Comparison of ENCODE assay signal across 39 cellular contexts in the genomic region with DNA sequence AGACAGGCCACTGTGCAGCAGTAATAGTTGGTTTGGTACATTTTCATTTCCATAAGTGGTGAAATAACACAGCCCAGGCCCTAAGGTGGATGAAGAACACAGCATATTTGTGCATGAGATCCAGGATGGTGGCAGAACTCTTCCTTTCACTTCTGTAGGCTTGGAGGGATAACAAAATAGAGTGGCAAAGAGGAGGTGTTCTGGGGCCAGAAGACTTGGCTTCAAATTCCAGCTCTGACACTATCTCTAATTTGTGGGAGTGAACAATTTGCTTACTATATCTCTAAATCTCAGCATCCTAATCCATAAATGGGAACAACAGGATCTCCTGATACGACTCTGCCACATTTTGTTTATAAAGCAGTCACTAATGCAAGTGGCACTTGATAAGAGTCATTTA.
"Had no signal": no experiment of that assay in that cellular context is flagged by ENCODE, and none has a peak within 500 bp of the region (broad histone marks: within the 10 kb centered on the region; RNA-seq: fewer than 3 reads in every experiment).

No MANE protein-coding gene starts in this region.

- H3K4me3 Mint-ChIP-seq: activated B cell treated with CpG ODN at 0.5 μM for 24 hours; activated CD4-positive, alpha-beta memory T cell treated with anti-CD3 and anti-CD28 coated beads, Interleukin-2, amount 10 ng/mL, durations not matched to agents 7 days and 5 days; activated CD4-positive, alpha-beta T cell treated with anti-CD3 and anti-CD28 coated beads for 36 hours; activated CD4-positive, alpha-beta T cell treated with anti-CD3 and anti-CD28 coated beads, Interleukin-2, amount 10 ng/mL, durations not matched to agents 7 days and 5 days; activated CD8-positive, alpha-beta memory T cell treated with anti-CD3 and anti-CD28 coated beads, Interleukin-2, amount 10 ng/mL, durations not matched to agents 7 days and 5 days; activated CD8-positive, alpha-beta T cell treated with anti-CD3 and anti-CD28 coated beads, Interleukin-2, amount 10 ng/mL, durations not matched to agents 7 days and 5 days; activated naive CD4-positive, alpha-beta T cell treated with anti-CD3 and anti-CD28 coated beads, Interleukin-2, amount 10 ng/mL, durations not matched to agents 7 days and 5 days; activated naive CD4-positive, alpha-beta T cell treated with anti-CD3 and anti-CD28 coated beads, Interleukin-2, amount 50 U/mL, for 24 hours; activated naive CD8-positive, alpha-beta T cell; activated naive CD8-positive, alpha-beta T cell treated with anti-CD3 and anti-CD28 coated beads, Interleukin-2, amount 10 ng/mL, durations not matched to agents 7 days and 5 days; activated naive CD8-positive, alpha-beta T cell treated with anti-CD3 and anti-CD28 coated beads, Interleukin-2, amount 50 U/mL, for 24 hours; activated T-cell treated with anti-CD3 and anti-CD28 coated beads, Interleukin-2, amount 50 U/mL, for 24 hours; brain; central memory CD8-positive, alpha-beta T cell; T-helper 1 cell treated with Interleukin-12 subunit alpha and Interleukin-12 subunit beta and Interleukin-4 antibody, amounts not matched to agents 30 μg/mL and 1 μg/mL, for 36 hours; T-helper 2 cell treated with Interferon-gamma antibody and Interleukin-4, amounts not matched to agents 5 μg/mL and 100 μg/mL, for 36 hours had no signal

- H3K4me3 ChIP-seq: ascending aorta, cardiac muscle cell had no signal

- H3K4me1 Mint-ChIP-seq: activated B cell treated with CpG ODN at 0.5 μM for 24 hours; activated CD4-positive, alpha-beta memory T cell treated with anti-CD3 and anti-CD28 coated beads, Interleukin-2, amount 10 ng/mL, durations not matched to agents 7 days and 5 days; activated CD4-positive, alpha-beta T cell treated with anti-CD3 and anti-CD28 coated beads for 36 hours; activated CD4-positive, alpha-beta T cell treated with anti-CD3 and anti-CD28 coated beads, Interleukin-2, amount 10 ng/mL, durations not matched to agents 7 days and 5 days; activated CD8-positive, alpha-beta memory T cell treated with anti-CD3 and anti-CD28 coated beads, Interleukin-2, amount 10 ng/mL, durations not matched to agents 7 days and 5 days; activated naive CD4-positive, alpha-beta T cell treated with anti-CD3 and anti-CD28 coated beads, Interleukin-2, amount 10 ng/mL, durations not matched to agents 7 days and 5 days; activated naive CD4-positive, alpha-beta T cell treated with anti-CD3 and anti-CD28 coated beads, Interleukin-2, amount 50 U/mL, for 24 hours; activated naive CD8-positive, alpha-beta T cell treated with anti-CD3 and anti-CD28 coated beads, Interleukin-2, amount 10 ng/mL, durations not matched to agents 7 days and 5 days; activated naive CD8-positive, alpha-beta T cell treated with anti-CD3 and anti-CD28 coated beads, Interleukin-2, amount 50 U/mL, for 24 hours; brain had no signal

- H3K27ac ChIP-seq: ascending aorta, cardiac muscle cell, VCaP had no signal

- H3K9me3 Mint-ChIP-seq: activated B cell treated with CpG ODN at 0.5 μM for 24 hours; activated CD4-positive, alpha-beta memory T cell treated with anti-CD3 and anti-CD28 coated beads, Interleukin-2, amount 10 ng/mL, durations not matched to agents 7 days and 5 days; activated CD4-positive, alpha-beta T cell treated with anti-CD3 and anti-CD28 coated beads, Interleukin-2, amount 10 ng/mL, durations not matched to agents 7 days and 5 days; activated naive CD4-positive, alpha-beta T cell treated with anti-CD3 and anti-CD28 coated beads, Interleukin-2, amount 10 ng/mL, durations not matched to agents 7 days and 5 days; activated naive CD4-positive, alpha-beta T cell treated with anti-CD3 and anti-CD28 coated beads, Interleukin-2, amount 50 U/mL, for 24 hours; activated naive CD8-positive, alpha-beta T cell treated with anti-CD3 and anti-CD28 coated beads, Interleukin-2, amount 10 ng/mL, durations not matched to agents 7 days and 5 days; activated naive CD8-positive, alpha-beta T cell treated with anti-CD3 and anti-CD28 coated beads, Interleukin-2, amount 50 U/mL, for 24 hours; activated T-cell treated with anti-CD3 and anti-CD28 coated beads, Interleukin-2, amount 50 U/mL, for 24 hours; activated T-helper 2 cell treated with anti-CD3 and anti-CD28 coated beads, Interferon-gamma antibody, Interleukin-2, Interleukin-4, amounts not matched to agents 10 μg/mL and 5 μg/mL and 100 μg/mL, durations not matched to agents 14 hours and 24 hours and 36 hours; brain; central memory CD8-positive, alpha-beta T cell; T-helper 1 cell treated with Interleukin-12 subunit alpha and Interleukin-12 subunit beta and Interleukin-4 antibody, amounts not matched to agents 30 μg/mL and 1 μg/mL, for 36 hours; T-helper 2 cell treated with Interferon-gamma antibody and Interleukin-4, amounts not matched to agents 5 μg/mL and 100 μg/mL, for 36 hours had no signal

- H3K9me3 ChIP-seq: ascending aorta had no signal

- ATAC-seq: activated CD4-positive, alpha-beta T cell treated with anti-CD3 and anti-CD28 coated beads for 36 hours; activated CD4-positive, CD25-positive, alpha-beta regulatory T cell treated with anti-CD3 and anti-CD28 coated beads, Interleukin-2, amount 50 U/mL, for 24 hours; activated CD8-positive, alpha-beta memory T cell treated with anti-CD3 and anti-CD28 coated beads, Interleukin-2, amount 10 ng/mL, durations not matched to agents 7 days and 5 days; activated CD8-positive, alpha-beta T cell treated with anti-CD3 and anti-CD28 coated beads, Interleukin-2, amount 10 ng/mL, durations not matched to agents 7 days and 5 days; activated naive CD8-positive, alpha-beta T cell treated with anti-CD3 and anti-CD28 coated beads, Interleukin-2, amount 50 U/mL, for 24 hours had no signal

- H3K4me1 ChIP-seq: ascending aorta had no signal

- H3K27ac Mint-ChIP-seq: activated B cell treated with CpG ODN at 0.5 μM for 24 hours; activated CD4-positive, alpha-beta memory T cell treated with anti-CD3 and anti-CD28 coated beads, Interleukin-2, amount 10 ng/mL, durations not matched to agents 7 days and 5 days; activated CD4-positive, alpha-beta T cell treated with anti-CD3 and anti-CD28 coated beads for 36 hours; activated CD4-positive, alpha-beta T cell treated with anti-CD3 and anti-CD28 coated beads, Interleukin-2, amount 10 ng/mL, durations not matched to agents 7 days and 5 days; activated CD8-positive, alpha-beta memory T cell treated with anti-CD3 and anti-CD28 coated beads, Interleukin-2, amount 10 ng/mL, durations not matched to agents 7 days and 5 days; activated CD8-positive, alpha-beta T cell treated with anti-CD3 and anti-CD28 coated beads, Interleukin-2, amount 10 ng/mL, durations not matched to agents 7 days and 5 days; activated naive CD4-positive, alpha-beta T cell treated with anti-CD3 and anti-CD28 coated beads, Interleukin-2, amount 10 ng/mL, durations not matched to agents 7 days and 5 days; activated naive CD4-positive, alpha-beta T cell treated with anti-CD3 and anti-CD28 coated beads, Interleukin-2, amount 50 U/mL, for 24 hours; activated naive CD8-positive, alpha-beta T cell; activated naive CD8-positive, alpha-beta T cell treated with anti-CD3 and anti-CD28 coated beads, Interleukin-2, amount 10 ng/mL, durations not matched to agents 7 days and 5 days; activated naive CD8-positive, alpha-beta T cell treated with anti-CD3 and anti-CD28 coated beads, Interleukin-2, amount 50 U/mL, for 24 hours; activated T-cell treated with anti-CD3 and anti-CD28 coated beads, Interleukin-2, amount 50 U/mL, for 24 hours; activated T-helper 2 cell treated with anti-CD3 and anti-CD28 coated beads, Interferon-gamma antibody, Interleukin-2, Interleukin-4, amounts not matched to agents 10 μg/mL and 5 μg/mL and 100 μg/mL, durations not matched to agents 14 hours and 24 hours and 36 hours; brain; T-helper 1 cell treated with Interleukin-12 subunit alpha and Interleukin-12 subunit beta and Interleukin-4 antibody, amounts not matched to agents 30 μg/mL and 1 μg/mL, for 36 hours; T-helper 2 cell treated with Interferon-gamma antibody and Interleukin-4, amounts not matched to agents 5 μg/mL and 100 μg/mL, for 36 hours had no signal

- H3K27me3 ChIP-seq: ascending aorta, cardiac muscle cell had no signal

- FAIRE-seq: bronchial epithelial cell, TTC549 had no signal

- DNase-seq: activated B cell treated with CpG ODN at 0.5 μM for 24 hours; activated CD4-positive, alpha-beta memory T cell treated with anti-CD3 and anti-CD28 coated beads, Interleukin-2, amount 10 ng/mL, durations not matched to agents 7 days and 5 days; activated CD4-positive, alpha-beta T cell treated with anti-CD3 and anti-CD28 coated beads for 1 hour; activated CD4-positive, alpha-beta T cell treated with anti-CD3 and anti-CD28 coated beads for 36 hours; activated CD4-positive, alpha-beta T cell treated with anti-CD3 and anti-CD28 coated beads for 48 hours; activated CD4-positive, alpha-beta T cell treated with anti-CD3 and anti-CD28 coated beads, Interleukin-2, amount 10 ng/mL, durations not matched to agents 7 days and 5 days; activated CD4-positive, alpha-beta T cell treated with anti-CD3 and anti-CD28 coated beads, Interleukin-2, amount 50 U/mL, for 48 hours; activated CD8-positive, alpha-beta memory T cell treated with anti-CD3 and anti-CD28 coated beads for 24 hours; activated CD8-positive, alpha-beta memory T cell treated with anti-CD3 and anti-CD28 coated beads, Interleukin-2, amount 10 ng/mL, durations not matched to agents 7 days and 5 days; activated CD8-positive, alpha-beta memory T cell treated with anti-CD3 and anti-CD28 coated beads, Interleukin-2, amount 50 U/mL, for 48 hours; activated CD8-positive, alpha-beta T cell treated with anti-CD3 and anti-CD28 coated beads, Interleukin-2, amount 10 ng/mL, durations not matched to agents 7 days and 5 days; activated effector memory CD4-positive, alpha-beta T cell treated with Interleukin-2 at 50 U/mL for 16 hours; activated gamma-delta T cell; activated naive CD4-positive, alpha-beta T cell treated with anti-CD3 and anti-CD28 coated beads, Interleukin-2, amount 10 ng/mL, durations not matched to agents 7 days and 5 days; activated naive CD4-positive, alpha-beta T cell treated with Interleukin-2 at 50 U/mL for 16 hours; activated naive CD8-positive, alpha-beta T cell treated with anti-CD3 and anti-CD28 coated beads, Interleukin-2, amount 10 ng/mL, durations not matched to agents 7 days and 5 days; activated naive CD8-positive, alpha-beta T cell treated with anti-CD3 and anti-CD28 coated beads, Interleukin-2, amount 50 U/mL, for 24 hours; activated T-cell treated with anti-CD3 and anti-CD28 coated beads, Interleukin-2, amount 50 U/mL, for 24 hours; activated T-cell treated with anti-CD3 and anti-CD28 coated beads, Interleukin-2, amount 50 U/mL, for 48 hours; amygdala; anterior cingulate cortex; caudate nucleus; SW 1271; T-helper 1 cell; T-helper 2 cell; T-helper 9 cell had no signal

- H3K27me3 Mint-ChIP-seq: activated B cell treated with CpG ODN at 0.5 μM for 24 hours; activated CD4-positive, alpha-beta memory T cell treated with anti-CD3 and anti-CD28 coated beads, Interleukin-2, amount 10 ng/mL, durations not matched to agents 7 days and 5 days; activated CD4-positive, alpha-beta T cell treated with anti-CD3 and anti-CD28 coated beads for 36 hours; activated CD4-positive, alpha-beta T cell treated with anti-CD3 and anti-CD28 coated beads, Interleukin-2, amount 10 ng/mL, durations not matched to agents 7 days and 5 days; activated CD8-positive, alpha-beta memory T cell treated with anti-CD3 and anti-CD28 coated beads, Interleukin-2, amount 10 ng/mL, durations not matched to agents 7 days and 5 days; activated naive CD4-positive, alpha-beta T cell treated with anti-CD3 and anti-CD28 coated beads, Interleukin-2, amount 10 ng/mL, durations not matched to agents 7 days and 5 days; activated naive CD4-positive, alpha-beta T cell treated with anti-CD3 and anti-CD28 coated beads, Interleukin-2, amount 50 U/mL, for 24 hours; activated naive CD8-positive, alpha-beta T cell; activated naive CD8-positive, alpha-beta T cell treated with anti-CD3 and anti-CD28 coated beads, Interleukin-2, amount 10 ng/mL, durations not matched to agents 7 days and 5 days; activated naive CD8-positive, alpha-beta T cell treated with anti-CD3 and anti-CD28 coated beads, Interleukin-2, amount 50 U/mL, for 24 hours; activated T-cell treated with anti-CD3 and anti-CD28 coated beads, Interleukin-2, amount 50 U/mL, for 24 hours; brain; central memory CD8-positive, alpha-beta T cell had no signal
